ENCODE assay signal across 11 cellular contexts in the genomic region with DNA sequence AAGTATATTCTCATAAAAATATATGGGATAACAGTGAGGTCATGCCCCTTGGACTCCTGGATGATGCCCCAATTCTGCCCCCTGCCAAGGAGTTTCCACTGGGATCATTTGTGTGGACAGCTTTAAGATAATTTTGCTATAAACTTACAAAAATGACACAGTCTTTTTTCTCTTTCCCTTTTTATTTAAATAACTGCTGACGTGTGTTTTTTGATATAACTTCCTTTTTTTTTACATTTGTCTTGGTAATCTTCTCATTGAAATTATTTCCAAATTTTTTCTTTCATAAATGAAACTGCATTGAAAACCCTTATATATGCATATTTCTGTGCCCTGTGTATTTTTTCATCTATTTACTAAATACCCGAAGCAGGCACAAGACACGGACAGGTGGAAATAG. TPM values are rescaled to one million over a fixed set of nuclear protein-coding genes. Genes with fewer than 3 reads are reported as not detected.
"Had no signal": no experiment of that assay in that cellular context is flagged by ENCODE, and none has a peak within 500 bp of the region (broad histone marks: within the 10 kb centered on the region; RNA-seq: fewer than 3 reads in every experiment).

No MANE protein-coding gene starts in this region.

- H3K27ac ChIP-seq: GM23248, HL-60, KMS-11 had no signal

- H3K36me3 ChIP-seq: HAP-1 had no signal

- DNase-seq: GM23248, GOT3, H7, HFFc6, KBM-7 had no signal

- H3K9me3 ChIP-seq: HAP-1 had no signal

- H3K4me1 ChIP-seq: HAP-1 had no signal

- H3K4me2 ChIP-seq: KMS-11 had no signal

- H3K4me3 ChIP-seq: GM23248, HAP-1 had no signal

- H3K9ac ChIP-seq: GM23248, KMS-11 had no signal

- ATAC-seq: HCT116 had no signal

- H2AFZ ChIP-seq: GM23248 had no signal

RNA-seq across cellular contexts. Expression of gene CST9L, which starts 31.3 kb away (rescaled TPM):
- total RNA-seq: GM23248, H4, H7, HFFc6, HT1080 had no signal
- polyA plus RNA-seq: GM23248 had no signal

RNA-seq across cellular contexts. Expression of gene CST8, which starts 46.1 kb away (rescaled TPM):
- total RNA-seq: GM23248, H4, H7, HFFc6, HT1080 had no signal
- polyA plus RNA-seq: GM23248 had no signal
